Comparison of ENCODE assay signal across 25 cellular contexts in genomic region chr1:189874715-189875440, GRCh38.
"Had no signal": no experiment of that assay in that cellular context is flagged by ENCODE, and none has a peak within 500 bp of the region (broad histone marks: within the 10 kb centered on the region; RNA-seq: fewer than 3 reads in every experiment).

No MANE protein-coding gene starts in this region.

- H3K9me3 ChIP-seq: right atrium auricular region, sigmoid colon, testis, tibial artery, upper lobe of left lung had no signal

- H3K36me3 ChIP-seq: left lung, right atrium auricular region, sigmoid colon, tibial artery, upper lobe of left lung had no signal

- H3K4me1 ChIP-seq: left lung, parathyroid adenoma, right atrium auricular region, sigmoid colon, testis, tibial artery, upper lobe of left lung had no signal

- ATAC-seq: effector memory CD8-positive, alpha-beta T cell; left cardiac atrium; left lung; naive thymus-derived CD8-positive, alpha-beta T cell; stimulated activated effector memory CD8-positive, alpha-beta T cell treated with anti-CD3 and anti-CD28 coated beads, Interleukin-12 subunit alpha, Interleukin-12 subunit beta, amount 100 ng/mL, for 72 hours; stimulated activated naive CD8-positive, alpha-beta T cell treated with anti-CD3 and anti-CD28 coated beads, Interleukin-15, Interleukin-2, amounts not matched to agents 100 U/mL and 50 U/mL, for 24 hours had no signal

- FAIRE-seq: endometrium, frontal cortex, kidney, urothelium cell line had no signal

- H3K4me3 ChIP-seq: left lung, right atrium auricular region, sigmoid colon, testis, tibial artery, upper lobe of left lung had no signal

- H3K27ac ChIP-seq: left lung, parathyroid adenoma, right atrium auricular region, sigmoid colon, testis, tibial artery, upper lobe of left lung had no signal

- DNase-seq: cerebellar nuclear complex; cortex of kidney; effector memory CD8-positive, alpha-beta T cell; head of caudate nucleus; kidney; left cardiac atrium; left lung; mesendoderm; midbrain; naive thymus-derived CD8-positive, alpha-beta T cell; nephron progenitor cell; sigmoid colon; stimulated activated CD4-positive, alpha-beta T cell treated with anti-CD3 and anti-CD28 coated beads, Interleukin-2, amount 100 ng/mL, for 24 hours; stimulated activated CD4-positive, alpha-beta T cell treated with anti-CD3 and anti-CD28 coated beads, Interleukin-4, amount 100 ng/mL, for 24 hours; stimulated activated naive CD8-positive, alpha-beta T cell treated with anti-CD3 and anti-CD28 coated beads, Interleukin-15, Interleukin-2, amounts not matched to agents 100 U/mL and 50 U/mL, for 24 hours; substantia nigra; testis; tibial artery; upper lobe of left lung had no signal

- H2AFZ ChIP-seq: parathyroid adenoma had no signal

- H3K27me3 ChIP-seq: left lung, right atrium auricular region, sigmoid colon, testis, tibial artery, upper lobe of left lung had no signal

- H3K79me2 ChIP-seq: parathyroid adenoma had no signal

- H3K9ac ChIP-seq: parathyroid adenoma had no signal
